ENCODE assay signal across 17 cellular contexts in the genomic region with DNA sequence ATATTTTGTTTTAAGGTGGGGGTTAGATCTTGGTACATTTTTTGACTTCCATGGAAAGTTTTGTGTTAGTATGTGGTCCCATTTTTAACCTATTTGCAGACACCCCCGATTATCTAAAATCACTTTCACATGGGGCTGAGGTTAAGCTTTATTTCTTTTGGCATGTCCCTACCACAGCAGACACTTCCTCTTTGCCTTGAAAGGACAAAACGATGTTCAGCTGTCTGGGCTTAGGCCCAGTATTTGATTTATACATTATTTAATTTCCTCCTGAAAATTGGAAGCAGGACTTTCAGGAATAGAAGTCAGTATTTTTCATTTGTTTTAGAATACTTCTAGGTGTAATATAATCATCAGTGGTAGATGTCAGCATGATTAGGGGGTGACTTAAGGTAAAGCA.
DNase-seq lines count a peak whose midpoint lies in the region; ATAC-seq, FAIRE-seq and TF ChIP-seq lines count a peak whose summit lies in the region.
"Had no signal": no experiment of that assay in that cellular context is flagged by ENCODE, and none has a peak within 500 bp of the region (broad histone marks: within the 10 kb centered on the region; RNA-seq: fewer than 3 reads in every experiment).

No MANE protein-coding gene starts in this region.

- H3K4me1 ChIP-seq in GM12878 (ENCODE audit: control insufficient read depth, insufficient read depth, low read length) (no peaks in the 10 kb centered on the region), neuronal stem cell (ENCODE audit: control insufficient read depth in 2 of 2, insufficient read depth in 1 of 2, low read depth in 1 of 2, low read length in 2 of 2) (no peaks in the 10 kb centered on the region)
- H3K4me1 ChIP-seq: breast epithelium had no signal

- no peak overlapping the region for H3K4me3 ChIP-seq in GM12878
- no peak overlapping the region for H3K4me3 ChIP-seq in neuronal stem cell (ENCODE audit: low read length in 2 of 2)
- H3K4me3 ChIP-seq: breast epithelium had no signal

- in situ Hi-C loops in GM12878 (cut with MboI): no loop called here

- RAD21 ChIA-PET in GM12878 (lab: Charles Lee; ENCODE audit: unreplicated experiment): no interaction called here

- FAIRE-seq in GM12878 (lab: Jason Lieb, UNC): no peak

- no peaks in the 10 kb centered on the region for H3K79me1 ChIP-seq in neuronal stem cell (ENCODE audit: low read depth, low read length)

- H3K4ac ChIP-seq in neuronal stem cell (ENCODE audit: low read length): no peak overlapping the region

- TF ChIP-seq EP300 in GM12878 (IDR thresholded peaks at IDR 0.05; ENCODE audit: borderline replicate concordance in 1 of 2, control insufficient read depth in 1 of 2, low read depth in 2 of 2, low read length in 2 of 2): no peak

- POLR2A ChIA-PET in GM12878 (lab: Charles Lee): no interaction called here

- H3K4me2 ChIP-seq in GM12878 (ENCODE audit: control insufficient read depth, insufficient read depth): no peak overlapping the region
- no peak overlapping the region for H3K4me2 ChIP-seq in neuronal stem cell (ENCODE audit: insufficient read depth, low read length, poor library complexity, severe bottlenecking)

- no peak for TF ChIP-seq RAD21 in GM12878 (IDR thresholded peaks at IDR 0.05; ENCODE audit: insufficient read depth, low read depth, low read length)

- H3K23ac ChIP-seq in neuronal stem cell (ENCODE audit: low read depth, low read length, poor library complexity): no peak overlapping the region

- no peak for TF ChIP-seq POLR2A in GM12878 (IDR thresholded peaks at IDR 0.05; ENCODE audit: low read depth, low read length)

- no peak for ATAC-seq in GM12878
- ATAC-seq in HG02973 (IDR thresholded peaks at IDR 0.05; ENCODE audit: unreplicated experiment): no peak
- ATAC-seq: activated T-cell treated with anti-CD3 and anti-CD28 coated beads, Interleukin-2, amount 50 U/mL, for 72 hours; Right ventricle myocardium inferior; T-cell had no signal

- H3K27ac ChIP-seq in GM12878 (ENCODE audit: control insufficient read depth, insufficient read depth): no peak overlapping the region
- no peak overlapping the region for H3K27ac ChIP-seq in neuronal stem cell (replicated peaks; ENCODE audit: low read length)

- no peak overlapping the region for H3K14ac ChIP-seq in neuronal stem cell (ENCODE audit: low read length)

- WGBS in GM12878 (ENCODE audit: insufficient coverage, insufficient replicate concordance, low lambda C conversion rate, missing lambda C conversion rate): 4% methylated on average over 2 of the region's 2 CpGs
- no CpG with 5 or more reads among the region's 2 CpGs for WGBS in neuronal stem cell (ENCODE audit: extremely low coverage in 2 of 2, insufficient read length in 2 of 2, insufficient replicate concordance in 1 of 2), 2 donors

- no peaks in the 10 kb centered on the region for H3K79me2 ChIP-seq in GM12878 (ENCODE audit: control insufficient read depth, insufficient read depth, low read length)

- no peak overlapping the region for H2BK12ac ChIP-seq in neuronal stem cell (ENCODE audit: low read length)

- no peak overlapping the region for H2BK15ac ChIP-seq in neuronal stem cell (ENCODE audit: low read length)

- no peak overlapping the region for H3K18ac ChIP-seq in neuronal stem cell (ENCODE audit: low read length)

- no peak overlapping the region for H4K8ac ChIP-seq in neuronal stem cell (ENCODE audit: low read depth, low read length)

- no peak for TF ChIP-seq CTCF in AG09319 (IDR thresholded peaks at IDR 0.05; ENCODE audit: low read depth, low read length)
- TF ChIP-seq CTCF in GM12878 (IDR thresholded peaks at IDR 0.05 in 2 of 3, conservative IDR thresholded peaks at IDR 0.05 in 1 of 3; ENCODE audit: control insufficient read depth in 2 of 3, extremely low read depth in 1 of 3, insufficient read depth in 1 of 3, low read depth in 3 of 3, low read length in 3 of 3): no peak

- H3K27me3 ChIP-seq in GM12878 (replicated peaks in 1 of 2; ENCODE audit: control insufficient read depth in 2 of 2, insufficient read depth in 2 of 2, low read length in 1 of 2) (no peaks in the 10 kb centered on the region), neuronal stem cell (ENCODE audit: control insufficient read depth in 3 of 3, insufficient read depth in 3 of 3, low read depth in 1 of 3, low read length in 3 of 3) (no peaks in the 10 kb centered on the region)
- H3K27me3 ChIP-seq: breast epithelium had no signal

- no peaks in the 10 kb centered on the region for H4K20me1 ChIP-seq in GM12878 (ENCODE audit: control insufficient read depth, insufficient read depth)

- DNase-seq in AG09319 (ENCODE audit: extremely low read depth, low read depth): peak; percentile 11
- peak; percentile 1 to 19 for DNase-seq in NOMO-1 (lab: John Stamatoyannopoulos, UW; ENCODE audit: unreplicated experiment in 2 of 2)
- no peak for DNase-seq in GM12878 (ENCODE audit: low read depth, low spot score)
- peak; percentile 48 to 87 for DNase-seq in lung microvascular endothelial cell (ENCODE audit: low read depth in 2 of 2)
- no peak for DNase-seq in neuronal stem cell (ENCODE audit: low spot score)
- no peak for DNase-seq in NCI-H526 treated with DMSO at 0.1 percent for 48 hours (lab: John Stamatoyannopoulos, UW)
- no peak for DNase-seq in D341Med (ENCODE audit: low spot score)
- DNase-seq: activated CD4-positive, CD25-positive, alpha-beta regulatory T cell; activated CD8-positive, alpha-beta memory T cell treated with anti-CD3 and anti-CD28 coated beads for 24 hours; activated T-cell treated with anti-CD3 and anti-CD28 coated beads, Interleukin-2, amount 50 U/mL, for 72 hours; GOT3; NCI-H187 treated with DMSO at 0.1 percent for 48 hours; stimulated activated naive CD4-positive, alpha-beta T cell; T-cell had no signal

- H4K91ac ChIP-seq in neuronal stem cell (ENCODE audit: low read depth, low read length, poor library complexity): no peak overlapping the region

- H3K9me3 ChIP-seq in GM12878 (replicated peaks; ENCODE audit: control insufficient read depth, insufficient read depth, low read length) (no peaks in the 10 kb centered on the region), neuronal stem cell (replicated peaks in 1 of 2; ENCODE audit: control insufficient read depth in 2 of 2, insufficient read depth in 1 of 2, low read depth in 1 of 2, low read length in 2 of 2) (peaks cover 2 to 3% of the 10 kb centered on the region in 2 donors)

- no peak overlapping the region for H2AFZ ChIP-seq in GM12878 (ENCODE audit: control insufficient read depth, low read depth, low read length)
- no peak overlapping the region for H2AFZ ChIP-seq in neuronal stem cell (ENCODE audit: low read length)

- no peak overlapping the region for H2BK5ac ChIP-seq in neuronal stem cell (ENCODE audit: low read length)

- H3K9ac ChIP-seq in GM12878 (ENCODE audit: control insufficient read depth, insufficient read depth, low read length) (no peak overlapping the region), neuronal stem cell (ENCODE audit: low read depth, low read length, poor library complexity) (no peak overlapping the region)

- H2AK5ac ChIP-seq in neuronal stem cell (ENCODE audit: low read depth, low read length): no peak overlapping the region

- H3K36me3 ChIP-seq in GM12878 (ENCODE audit: control insufficient read depth in 2 of 2, insufficient read depth in 2 of 2, low read length in 1 of 2) (no peaks in the 10 kb centered on the region), neuronal stem cell (replicated peaks in 1 of 2; ENCODE audit: control insufficient read depth in 2 of 2, insufficient read depth in 2 of 2, low read length in 2 of 2) (no peaks in the 10 kb centered on the region)
- H3K36me3 ChIP-seq: breast epithelium had no signal

- intact Hi-C loops in GM12878 (cut with micrococcal nuclease; ENCODE audit: unreplicated experiment): no loop called here

- BruUV-seq in GM12878 (replicated peaks; lab: Mats Ljungman, UMichigan): no TSS peak

- H2BK120ac ChIP-seq in neuronal stem cell (ENCODE audit: low read depth, low read length): no peak overlapping the region

- CTCF ChIA-PET in GM12878 (lab: Yijun Ruan, JAX): no interaction called here

- SMC1A ChIA-PET in GM12878 (lab: Charles Lee; ENCODE audit: uncharacterized antibody, unreplicated experiment): no interaction called here

TF ChIP-seq in GM12878, 131 proteins besides CTCF, POLR2A, EP300 and RAD21:
- TF ChIP-seq, protein P1, sequence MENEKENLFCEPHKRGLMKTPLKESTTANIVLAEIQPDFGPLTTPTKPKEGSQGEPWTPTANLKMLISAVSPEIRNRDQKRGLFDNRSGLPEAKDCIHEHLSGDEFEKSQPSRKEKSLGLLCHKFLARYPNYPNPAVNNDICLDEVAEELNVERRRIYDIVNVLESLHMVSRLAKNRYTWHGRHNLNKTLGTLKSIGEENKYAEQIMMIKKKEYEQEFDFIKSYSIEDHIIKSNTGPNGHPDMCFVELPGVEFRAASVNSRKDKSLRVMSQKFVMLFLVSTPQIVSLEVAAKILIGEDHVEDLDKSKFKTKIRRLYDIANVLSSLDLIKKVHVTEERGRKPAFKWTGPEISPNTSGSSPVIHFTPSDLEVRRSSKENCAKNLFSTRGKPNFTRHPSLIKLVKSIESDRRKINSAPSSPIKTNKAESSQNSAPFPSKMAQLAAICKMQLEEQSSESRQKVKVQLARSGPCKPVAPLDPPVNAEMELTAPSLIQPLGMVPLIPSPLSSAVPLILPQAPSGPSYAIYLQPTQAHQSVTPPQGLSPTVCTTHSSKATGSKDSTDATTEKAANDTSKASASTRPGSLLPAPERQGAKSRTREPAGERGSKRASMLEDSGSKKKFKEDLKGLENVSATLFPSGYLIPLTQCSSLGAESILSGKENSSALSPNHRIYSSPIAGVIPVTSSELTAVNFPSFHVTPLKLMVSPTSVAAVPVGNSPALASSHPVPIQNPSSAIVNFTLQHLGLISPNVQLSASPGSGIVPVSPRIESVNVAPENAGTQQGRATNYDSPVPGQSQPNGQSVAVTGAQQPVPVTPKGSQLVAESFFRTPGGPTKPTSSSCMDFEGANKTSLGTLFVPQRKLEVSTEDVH (IDR thresholded peaks at IDR 0.05; ENCODE audit: low read depth, partially characterized antibody): no peak
- no peak for TF ChIP-seq CREM (IDR thresholded peaks at IDR 0.05; ENCODE audit: low read depth)
- TF ChIP-seq KLF5 (IDR thresholded peaks at IDR 0.05; ENCODE audit: partially characterized antibody): no peak
- no peak for TF ChIP-seq FOXK2 (IDR thresholded peaks at IDR 0.05)
- peak; percentile 35; the same call in 1 of the 2 replicates for TF ChIP-seq SPI1 (IDR thresholded peaks at IDR 0.05; ENCODE audit: borderline replicate concordance, insufficient read depth, low read depth, low read length)
- TF ChIP-seq HDAC6 (IDR thresholded peaks at IDR 0.05; ENCODE audit: unreplicated experiment): no peak
- TF ChIP-seq SP1 (IDR thresholded peaks at IDR 0.05; ENCODE audit: low read depth, low read length): no peak
- TF ChIP-seq SMC3 (IDR thresholded peaks at IDR 0.05; ENCODE audit: borderline replicate concordance, low read length): no peak
TF ChIP-seq in GM12878: peak in this region for 1.

Comparison
In these comparisons a context has a peak if more than half of its experiments do, and no peak if none do; other contexts are left out.
1. DNase-seq: peak in AG09319 (single experiment), NOMO-1 (2 of 2) and lung microvascular endothelial cell (2 of 2); none in GM12878 (single experiment), neuronal stem cell (single experiment), NCI-H526 treated with DMSO at 0.1 percent for 48 hours (single experiment) and D341Med (single experiment).